15 cellular contexts compared by ENCODE assay signal in the genomic region with DNA sequence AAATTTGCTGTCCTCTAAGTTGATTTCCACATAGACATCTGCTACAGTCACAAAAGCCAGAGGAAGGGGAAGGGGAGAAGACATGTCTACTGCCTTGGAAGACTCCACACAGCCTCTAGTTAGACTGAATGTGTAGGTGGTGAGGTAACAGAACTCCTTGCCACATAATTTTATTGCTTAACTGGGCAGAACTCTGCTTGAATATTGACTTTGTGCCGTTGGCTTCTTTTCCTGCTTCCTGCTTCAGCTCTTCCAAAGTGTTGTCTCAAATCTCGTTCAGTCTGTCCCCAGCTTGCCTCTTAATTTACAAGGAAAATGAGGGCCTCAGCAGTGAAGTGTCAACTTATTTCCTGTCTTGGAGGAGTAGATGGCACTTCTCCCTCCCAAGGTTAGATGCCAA. TPM values are rescaled to one million over a fixed set of nuclear protein-coding genes. Genes with fewer than 3 reads are reported as not detected.
A peak's percentile ranks its signal among the peaks of the same experiment; 100 is the strongest.
DNase-seq lines count a peak whose midpoint lies in the region; ATAC-seq and TF ChIP-seq lines count a peak whose summit lies in the region.
"Had no signal": no experiment of that assay in that cellular context is flagged by ENCODE, and none has a peak within 500 bp of the region (broad histone marks: within the 10 kb centered on the region; RNA-seq: fewer than 3 reads in every experiment).

No MANE protein-coding gene starts in this region.

- POLR2A ChIA-PET in HEK293 (lab: Yijun Ruan, JAX) = interaction anchor here (0.6 kb wide), 1 partner anchor 910 kb away, joined by 6 read pairs; no protein-coding TSS in a partner anchor

- H3K9ac ChIP-seq in OCI-LY3 (ENCODE audit: low read length) = no peak overlapping the region

- H3K27ac ChIP-seq in HEK293 (ENCODE audit: extremely low read depth, low read depth, low read length) = no peak overlapping the region
- H3K27ac ChIP-seq in OCI-LY3 (ENCODE audit: low read length) = no peak overlapping the region
- no peak overlapping the region for H3K27ac ChIP-seq in gastrocnemius medialis
- H3K27ac ChIP-seq: esophagus squamous epithelium had no signal

- peak overlapping the region; percentile 57; the same call in 1 of the 2 replicates for H2AFZ ChIP-seq in OCI-LY3 (ENCODE audit: low read depth, low read length)

- H3K9me3 ChIP-seq in HEK293 (ENCODE audit: control insufficient read depth, insufficient read depth, low read depth, low read length) (no peaks in the 10 kb centered on the region), OCI-LY3 (ENCODE audit: insufficient read depth, low read length) (no peaks in the 10 kb centered on the region), gastrocnemius medialis (no peaks in the 10 kb centered on the region), T-helper 17 cell (ENCODE audit: control insufficient read depth, low read length, poor library complexity, severe bottlenecking) (no peaks in the 10 kb centered on the region)
- H3K9me3 ChIP-seq: esophagus squamous epithelium had no signal

- no peak overlapping the region for H3K4me3 Mint-ChIP-seq in T-helper 17 cell
- H3K4me3 Mint-ChIP-seq: activated T-cell treated with anti-CD3 and anti-CD28 coated beads, Interleukin-2, amount 50 U/mL, for 24 hours had no signal

- no peaks in the 10 kb centered on the region for H4K20me1 ChIP-seq in OCI-LY3 (ENCODE audit: insufficient read depth, low read length)

- ATAC-seq in gastrocnemius medialis (peak; percentile 55 to 56), T-helper 17 cell (no peak), HG02852 (IDR thresholded peaks at IDR 0.05; ENCODE audit: unreplicated experiment) (no peak)

- in situ Hi-C loops in gastrocnemius medialis (cut with MboI; ENCODE audit: low sequenced_read_pairs in 4 of 4) = no loop called here

- H3K4me1 ChIP-seq in HEK293 (ENCODE audit: control insufficient read depth, insufficient read depth, low read length) = no peaks in the 10 kb centered on the region
- peaks cover 18% of the 10 kb centered on the region for H3K4me1 ChIP-seq in OCI-LY3 (ENCODE audit: low read length)
- H3K4me1 ChIP-seq in gastrocnemius medialis = no peaks in the 10 kb centered on the region

- CTCF ChIA-PET in HEK293 (lab: Yijun Ruan, JAX) = no interaction called here

- DNase-seq in fibroblast of mammary gland (ENCODE audit: low read depth) = peak; percentile 20
- DNase-seq in gastrocnemius medialis = no peak
- no peak for DNase-seq in activated CD8-positive, alpha-beta memory T cell treated with anti-CD3 and anti-CD28 coated beads, Interleukin-2, amount 50 U/mL, for 48 hours
- DNase-seq in T-helper 17 cell = no peak
- DNase-seq in COR-L47 (lab: John Stamatoyannopoulos, UW) = no peak
- DNase-seq: activated T-cell treated with anti-CD3 and anti-CD28 coated beads, Interleukin-2, amount 50 U/mL, for 24 hours; Calu3; esophagus squamous epithelium; kidney glomerular epithelial cell; NCI-H1930; trophoblast cell had no signal

- no peak for TF ChIP-seq POLR2A in gastrocnemius medialis (IDR thresholded peaks at IDR 0.05)

- intact Hi-C loops in gastrocnemius medialis (cut with DNase I; ENCODE audit: low total_unique reads) = no loop called here

- H3K36me3 ChIP-seq in HEK293 (ENCODE audit: control insufficient read depth in 2 of 2, insufficient read depth in 1 of 2, low read length in 2 of 2) (no peaks in the 10 kb centered on the region), OCI-LY3 (replicated peaks; ENCODE audit: low read depth, low read length) (no peaks in the 10 kb centered on the region), gastrocnemius medialis (no peaks in the 10 kb centered on the region)
- H3K36me3 ChIP-seq: esophagus squamous epithelium had no signal

- H3K4me3 ChIP-seq in HEK293 (ENCODE audit: low read depth, low read length) (no peak overlapping the region), OCI-LY3 (ENCODE audit: low read length) (no peak overlapping the region), fibroblast of mammary gland (ENCODE audit: control insufficient read depth, low read depth, low read length) (no peak overlapping the region), gastrocnemius medialis (no peak overlapping the region)
- H3K4me3 ChIP-seq: esophagus squamous epithelium had no signal

- no peak overlapping the region for H3K27ac Mint-ChIP-seq in T-helper 17 cell
- H3K27ac Mint-ChIP-seq: activated T-cell treated with anti-CD3 and anti-CD28 coated beads, Interleukin-2, amount 50 U/mL, for 24 hours; progenitor cell of endocrine pancreas had no signal

- H3K36me3 Mint-ChIP-seq in T-helper 17 cell (ENCODE audit: low read depth) = peaks cover 3% of the 10 kb centered on the region

- H3K4me2 ChIP-seq in OCI-LY3 (ENCODE audit: low read length) = no peak overlapping the region

- TF ChIP-seq CTCF in HEK293 (tag by site-specific recombination; IDR thresholded peaks at IDR 0.05) (no peak), OCI-LY3 (IDR thresholded peaks at IDR 0.05; ENCODE audit: low read depth, low read length) (no peak), fibroblast of mammary gland (conservative IDR thresholded peaks at IDR 0.05; ENCODE audit: control insufficient read depth, insufficient read depth, low read depth, low read length) (no peak), gastrocnemius medialis (IDR thresholded peaks at IDR 0.05 in 4 of 5, conservative IDR thresholded peaks at IDR 0.05 in 1 of 5) (no peak)

- H3K4me1 Mint-ChIP-seq in T-helper 17 cell = peaks cover 7% of the 10 kb centered on the region

- H3K27me3 ChIP-seq in OCI-LY3 (ENCODE audit: low read depth, low read length) (no peaks in the 10 kb centered on the region), gastrocnemius medialis (no peaks in the 10 kb centered on the region)
- H3K27me3 ChIP-seq: esophagus squamous epithelium had no signal

- peaks cover 16% of the 10 kb centered on the region for H3K27me3 Mint-ChIP-seq in T-helper 17 cell
- H3K27me3 Mint-ChIP-seq: activated T-cell treated with anti-CD3 and anti-CD28 coated beads, Interleukin-2, amount 50 U/mL, for 24 hours; progenitor cell of endocrine pancreas had no signal

- no peaks in the 10 kb centered on the region for H3K79me2 ChIP-seq in OCI-LY3 (ENCODE audit: low read length)

TF ChIP-seq in HEK293, 187 proteins besides CTCF, POLR2A, EP300 and RAD21:
- TF ChIP-seq ZNF214 (tag by site-specific recombination; IDR thresholded peaks at IDR 0.05; ENCODE audit: borderline replicate concordance) (no peak), ZNF335 (tag by site-specific recombination; conservative IDR thresholded peaks at IDR 0.05) (peak; percentile 15; the same call in 1 of the 2 replicates)
- TF ChIP-seq, protein P1, sequence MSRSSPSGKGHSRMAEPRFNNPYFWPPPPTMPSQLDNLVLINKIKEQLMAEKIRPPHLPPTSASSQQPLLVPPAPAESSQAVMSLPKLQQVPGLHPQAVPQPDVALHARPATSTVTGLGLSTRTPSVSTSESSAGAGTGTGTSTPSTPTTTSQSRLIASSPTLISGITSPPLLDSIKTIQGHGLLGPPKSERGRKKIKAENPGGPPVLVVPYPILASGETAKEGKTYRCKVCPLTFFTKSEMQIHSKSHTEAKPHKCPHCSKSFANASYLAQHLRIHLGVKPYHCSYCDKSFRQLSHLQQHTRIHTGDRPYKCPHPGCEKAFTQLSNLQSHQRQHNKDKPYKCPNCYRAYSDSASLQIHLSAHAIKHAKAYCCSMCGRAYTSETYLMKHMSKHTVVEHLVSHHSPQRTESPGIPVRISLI (tag by site-specific recombination; IDR thresholded peaks at IDR 0.05) = peak; percentile 42; the same call in 1 of the 2 replicates

RNA-seq across cellular contexts. Expression of a gene that starts 37.1 kb away (rescaled TPM):
- total RNA-seq in gastrocnemius medialis = 100 to 1,000 TPM in 1 of 4 donors, 10 to 100 TPM in 3; 70.7 to 100 (median 94.3) TPM
- 10 to 100 TPM; 29.8 to 31.3 TPM for total RNA-seq in T-helper 17 cell

Comparison
In these comparisons a context has a peak if more than half of its experiments do, and no peak if none do; other contexts are left out.
1. ATAC-seq: peak in gastrocnemius medialis (2 of 2); none in T-helper 17 cell (single experiment) and HG02852 (single experiment).